Comparison of ENCODE assay signal across 1 cellular context in genomic region chr19:49631279-49631588, GRCh38.
TF ChIP-seq lines count a peak whose summit lies in the region.

No MANE protein-coding gene starts in this region.

TF ChIP-seq in SK-N-SH treated with all-trans-retinoic acid at 6 μM for 48 hours, 23 proteins besides CTCF, POLR2A, EP300 and RAD21 (continued from another document):
- TF ChIP-seq CREB5 (CRISPR knock-in tag; IDR thresholded peaks at IDR 0.05; ENCODE audit: low read depth) (no peak), ARNTL (CRISPR knock-in tag; IDR thresholded peaks at IDR 0.05; ENCODE audit: borderline replicate concordance, low read depth) (no peak), CSDC2 (CRISPR knock-in tag; IDR thresholded peaks at IDR 0.05) (no peak), ZNF565 (CRISPR knock-in tag; conservative IDR thresholded peaks at IDR 0.05; ENCODE audit: low read depth) (no peak), SNAI2 (CRISPR knock-in tag; IDR thresholded peaks at IDR 0.05) (no peak), GLIS3 (CRISPR knock-in tag; IDR thresholded peaks at IDR 0.05) (no peak)
- TF ChIP-seq, protein P1, sequence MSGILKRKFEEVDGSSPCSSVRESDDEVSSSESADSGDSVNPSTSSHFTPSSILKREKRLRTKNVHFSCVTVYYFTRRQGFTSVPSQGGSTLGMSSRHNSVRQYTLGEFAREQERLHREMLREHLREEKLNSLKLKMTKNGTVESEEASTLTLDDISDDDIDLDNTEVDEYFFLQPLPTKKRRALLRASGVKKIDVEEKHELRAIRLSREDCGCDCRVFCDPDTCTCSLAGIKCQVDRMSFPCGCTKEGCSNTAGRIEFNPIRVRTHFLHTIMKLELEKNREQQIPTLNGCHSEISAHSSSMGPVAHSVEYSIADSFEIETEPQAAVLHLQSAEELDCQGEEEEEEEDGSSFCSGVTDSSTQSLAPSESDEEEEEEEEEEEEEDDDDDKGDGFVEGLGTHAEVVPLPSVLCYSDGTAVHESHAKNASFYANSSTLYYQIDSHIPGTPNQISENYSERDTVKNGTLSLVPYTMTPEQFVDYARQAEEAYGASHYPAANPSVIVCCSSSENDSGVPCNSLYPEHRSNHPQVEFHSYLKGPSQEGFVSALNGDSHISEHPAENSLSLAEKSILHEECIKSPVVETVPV (CRISPR knock-in tag; IDR thresholded peaks at IDR 0.05) = no peak
